Comparison of ENCODE assay signal across 25 cellular contexts in genomic region chr1:50521703-50522102, GRCh38.
DNase-seq lines count a peak whose midpoint lies in the region; ATAC-seq, FAIRE-seq and TF ChIP-seq lines count a peak whose summit lies in the region.
"Had no signal": no experiment of that assay in that cellular context is flagged by ENCODE, and none has a peak within 500 bp of the region (broad histone marks: within the 10 kb centered on the region; RNA-seq: fewer than 3 reads in every experiment).

No MANE protein-coding gene starts in this region.

- H2AFZ ChIP-seq in OCI-LY7 (ENCODE audit: low read length), result no peak overlapping the region

- CTCF ChIA-PET in OCI-LY7 (lab: Charles Lee; ENCODE audit: unreplicated experiment), result no interaction called here

- TF ChIP-seq CTCF in OCI-LY7 (conservative IDR thresholded peaks at IDR 0.05; ENCODE audit: low read length), result no peak

- H3K4me1 ChIP-seq in OCI-LY7 (ENCODE audit: insufficient read depth, low read length, poor library complexity, severe bottlenecking), result no peaks in the 10 kb centered on the region
- H3K4me1 ChIP-seq: Peyer's patch, transverse colon had no signal

- H3K4me3 ChIP-seq in OCI-LY7 (ENCODE audit: low read depth, low read length, poor library complexity, severe bottlenecking), result no peak overlapping the region
- H3K4me3 ChIP-seq: BLaER1 treated with 17β-estradiol and CSF1 and Interleukin-3, amounts not matched to agents 10 nM and 100 nM; mucosa of descending colon; Peyer's patch; transverse colon had no signal

- no peak overlapping the region for H3K27ac ChIP-seq in OCI-LY7 (ENCODE audit: low read depth, low read length, poor library complexity, severe bottlenecking)
- H3K27ac ChIP-seq: BLaER1 treated with 17β-estradiol and CSF1 and Interleukin-3, amounts not matched to agents 10 nM and 100 nM; Peyer's patch; transverse colon had no signal

- H3K36me3 ChIP-seq in OCI-LY7 (ENCODE audit: insufficient read depth, low read length), result peaks cover 27% of the 10 kb centered on the region

- H3K9me2 ChIP-seq in OCI-LY7 (ENCODE audit: insufficient read depth, low read length), result no peaks in the 10 kb centered on the region

- POLR2A ChIA-PET in OCI-LY7 (lab: Charles Lee), result interaction anchor here (0.8 kb wide), 1 partner anchor 23 kb away, joined by 3 read pairs; no protein-coding TSS in a partner anchor

- H4K20me1 ChIP-seq in OCI-LY7 (ENCODE audit: insufficient read depth, low read length), result no peaks in the 10 kb centered on the region
- H4K20me1 ChIP-seq: BLaER1 treated with 17β-estradiol and CSF1 and Interleukin-3, amounts not matched to agents 10 nM and 100 nM had no signal

- no peak for TF ChIP-seq POLR2A in GM12891 (IDR thresholded peaks at IDR 0.05; ENCODE audit: low read depth, low read length)

- DNase-seq in kidney tubule cell (ENCODE audit: low spot score) (peak; percentile 2), OCI-LY7 (ENCODE audit: low spot score) (no peak), GM12891 (ENCODE audit: insufficient read length, low spot score) (no peak)
- no peak for DNase-seq in stimulated activated CD8-positive, alpha-beta memory T cell treated with anti-CD3 and anti-CD28 coated beads, Interleukin-4, amount 100 ng/mL, for 48 hours
- DNase-seq: activated CD4-positive, CD25-positive, alpha-beta regulatory T cell treated with anti-CD3 and anti-CD28 coated beads, Interleukin-2, amount 50 U/mL, for 72 hours; activated CD8-positive, alpha-beta T cell treated with anti-CD3 and anti-CD28 coated beads for 36 hours; DMS153; H9; hippocampal formation; left cardiac atrium; mucosa of descending colon; MV-4-11; NCI-H1436 treated with DMSO at 0.1 percent for 48 hours; NCI-H226; NCI-H69; Peyer's patch; SHP77; stimulated activated CD4-positive, alpha-beta T cell treated with anti-CD3 and anti-CD28 coated beads, Interleukin-4, amount 100 ng/mL, for 24 hours; transverse colon had no signal

- intact Hi-C loops in OCI-LY7 (cut with micrococcal nuclease; ENCODE audit: unreplicated experiment), result no loop called here

- ATAC-seq in GM19043 (IDR thresholded peaks at IDR 0.05; ENCODE audit: low read depth, unreplicated experiment) (peak; percentile 90), HG02943 (IDR thresholded peaks at IDR 0.05; ENCODE audit: low read depth, unreplicated experiment) (peak; percentile 82), HG03378 (IDR thresholded peaks at IDR 0.05; ENCODE audit: unreplicated experiment) (peak; percentile 73)
- ATAC-seq: activated CD8-positive, alpha-beta T cell treated with anti-CD3 and anti-CD28 coated beads for 36 hours; left cardiac atrium; mucosa of descending colon; natural killer cell treated with Interleukin-12 subunit alpha and Interleukin-12 subunit beta and Interleukin-15 and Interleukin-18, amount 100 ng/mL, for 72 hours had no signal

- H3K4me2 ChIP-seq in OCI-LY7 (ENCODE audit: low read length), result no peak overlapping the region
- H3K4me2 ChIP-seq: BLaER1 treated with 17β-estradiol and CSF1 and Interleukin-3, amounts not matched to agents 10 nM and 100 nM had no signal

- H3K79me2 ChIP-seq in OCI-LY7 (ENCODE audit: insufficient read depth, low read depth, low read length), result no peaks in the 10 kb centered on the region

- no peak for FAIRE-seq in GM12891 (lab: Jason Lieb, UNC)
- FAIRE-seq: GM12892 had no signal

- BruUV-seq in OCI-LY7 (replicated peaks; lab: Mats Ljungman, UMichigan), result no TSS peak

- 0 out of 2 replicates have a peak, but pooled peaks cover 6% of the 10 kb centered on the region for H3K9me3 ChIP-seq in OCI-LY7 (ENCODE audit: low read length)
- H3K9me3 ChIP-seq: mucosa of descending colon, Peyer's patch had no signal

TF ChIP-seq in GM12891, 5 proteins besides CTCF, POLR2A, EP300 and RAD21:
- TF ChIP-seq PAX5 (IDR thresholded peaks at IDR 0.05; ENCODE audit: insufficient read depth, low read length, severe bottlenecking), result no peak
